Comparison of ENCODE assay signal across 17 cellular contexts in genomic region chr7:121032645-121033460, GRCh38. TPM values are rescaled to one million over a fixed set of nuclear protein-coding genes. Genes with fewer than 3 reads are reported as not detected.
DNase-seq lines count a peak whose midpoint lies in the region; ATAC-seq and TF ChIP-seq lines count a peak whose summit lies in the region.
"Had no signal": no experiment of that assay in that cellular context is flagged by ENCODE, and none has a peak within 500 bp of the region (broad histone marks: within the 10 kb centered on the region; RNA-seq: fewer than 3 reads in every experiment).

No MANE protein-coding gene starts in this region.

- no peaks in the 10 kb centered on the region for H3K9me2 ChIP-seq in GM23248 (ENCODE audit: insufficient read depth)

- H3K9me3 Mint-ChIP-seq in activated CD4-positive, alpha-beta T cell treated with anti-CD3 and anti-CD28 coated beads for 36 hours (ENCODE audit: low read depth): no peaks in the 10 kb centered on the region
- H3K9me3 Mint-ChIP-seq: activated B cell treated with CpG ODN at 0.5 μM for 24 hours; activated naive CD4-positive, alpha-beta T cell treated with anti-CD3 and anti-CD28 coated beads, Interleukin-2, amount 10 ng/mL, durations not matched to agents 7 days and 5 days; stimulated activated effector memory CD8-positive, alpha-beta T cell treated with anti-CD3 and anti-CD28 coated beads, Interleukin-12 subunit alpha, Interleukin-12 subunit beta, amount 100 ng/mL, for 72 hours had no signal

- in situ Hi-C loops in GM23248 (cut with MboI): no loop called here

- H3K27me3 Mint-ChIP-seq in activated CD4-positive, alpha-beta T cell treated with anti-CD3 and anti-CD28 coated beads for 36 hours: no peaks in the 10 kb centered on the region
- H3K27me3 Mint-ChIP-seq: activated B cell treated with CpG ODN at 0.5 μM for 24 hours; activated naive CD4-positive, alpha-beta T cell treated with anti-CD3 and anti-CD28 coated beads, Interleukin-2, amount 10 ng/mL, durations not matched to agents 7 days and 5 days; B cell had no signal

- H3K79me2 ChIP-seq in GM23248 (ENCODE audit: insufficient read depth): peaks cover 9% of the 10 kb centered on the region; the same call in 1 of the 2 replicates

- peaks cover 25% of the 10 kb centered on the region for H3K4me1 ChIP-seq in A673 (ENCODE audit: insufficient read depth, low read length, poor library complexity, severe bottlenecking)
- H3K4me1 ChIP-seq in GM23248 (ENCODE audit: insufficient read depth): peaks cover 12% of the 10 kb centered on the region

- H2AFZ ChIP-seq in GM23248: peak overlapping the region; percentile 37; the same call in 1 of the 2 replicates

- POLR2A ChIA-PET in A673 (lab: Charles Lee; ENCODE audit: low non-redundant PET): interaction anchor here (0.6 kb wide), 1 partner anchor 37 kb away, joined by 3 read pairs; no protein-coding TSS in a partner anchor
- POLR2A ChIA-PET in activated CD4-positive, alpha-beta T cell treated with anti-CD3 and anti-CD28 coated beads for 36 hours (lab: Charles Lee): no interaction called here

- WGBS in GM23248 (ENCODE audit: low coverage in 1 of 2, low lambda C conversion rate in 2 of 2, missing lambda C conversion rate in 2 of 2), 2 experiments: 57 to 64% methylated on average over 7 of the region's 7 CpGs

- H3K4me2 ChIP-seq in GM23248 (ENCODE audit: unreplicated experiment): no peak overlapping the region

- no peaks in the 10 kb centered on the region for H3K36me3 ChIP-seq in A673 (ENCODE audit: insufficient read depth, low read length, poor library complexity, severe bottlenecking)
- no peaks in the 10 kb centered on the region for H3K36me3 ChIP-seq in GM23248 (ENCODE audit: low read depth)
- H3K36me3 ChIP-seq: upper lobe of right lung had no signal

- no peaks in the 10 kb centered on the region for H4K20me1 ChIP-seq in GM23248 (ENCODE audit: insufficient read depth)

- no TSS peak for BruUV-seq in A673 (replicated peaks; lab: Mats Ljungman, UMichigan)

- H3K4me1 Mint-ChIP-seq in activated CD4-positive, alpha-beta T cell treated with anti-CD3 and anti-CD28 coated beads for 36 hours: no peaks in the 10 kb centered on the region
- H3K4me1 Mint-ChIP-seq: activated B cell treated with CpG ODN at 0.5 μM for 24 hours; activated naive CD4-positive, alpha-beta T cell treated with anti-CD3 and anti-CD28 coated beads, Interleukin-2, amount 10 ng/mL, durations not matched to agents 7 days and 5 days; B cell; stimulated activated effector memory CD8-positive, alpha-beta T cell treated with anti-CD3 and anti-CD28 coated beads, Interleukin-12 subunit alpha, Interleukin-12 subunit beta, amount 100 ng/mL, for 72 hours had no signal

- DNase-seq in A673 (ENCODE audit: low spot score) (peak; percentile 68), GM23248 (peak; percentile 37), kidney tubule cell (ENCODE audit: low spot score) (peak; percentile 65), NCI-H146 (lab: John Stamatoyannopoulos, UW) (no peak), posterior vena cava (ENCODE audit: low spot score) (no peak)
- DNase-seq in activated CD4-positive, alpha-beta T cell treated with anti-CD3 and anti-CD28 coated beads for 36 hours: no peak
- DNase-seq: activated B cell treated with CpG ODN at 0.5 μM for 24 hours; activated naive CD4-positive, alpha-beta T cell treated with anti-CD3 and anti-CD28 coated beads, Interleukin-2, amount 10 ng/mL, durations not matched to agents 7 days and 5 days; central memory CD4-positive, alpha-beta T cell; Karpas-422; retina; stimulated activated CD4-positive, alpha-beta T cell treated with anti-CD3 and anti-CD28 coated beads, Interleukin-4, amount 100 ng/mL, for 4 hours; upper lobe of right lung had no signal

- H3K9ac ChIP-seq in GM23248: no peak overlapping the region

- H3K9me3 ChIP-seq in A673 (ENCODE audit: low read depth, low read length, poor library complexity, severe bottlenecking) (no peaks in the 10 kb centered on the region), GM23248 (ENCODE audit: low read depth) (no peaks in the 10 kb centered on the region)
- H3K9me3 ChIP-seq: upper lobe of right lung had no signal

- CTCF ChIA-PET in A673 (lab: Charles Lee): no interaction called here
- CTCF ChIA-PET in activated CD4-positive, alpha-beta T cell treated with anti-CD3 and anti-CD28 coated beads for 36 hours (lab: Charles Lee): interaction anchor here (0.8 kb wide), 1 partner anchor 75 kb away, joined by 3 read pairs; no protein-coding TSS in a partner anchor

- no peaks in the 10 kb centered on the region for H3K36me3 Mint-ChIP-seq in activated CD4-positive, alpha-beta T cell treated with anti-CD3 and anti-CD28 coated beads for 36 hours (ENCODE audit: low read depth)
- H3K36me3 Mint-ChIP-seq: activated naive CD4-positive, alpha-beta T cell treated with anti-CD3 and anti-CD28 coated beads, Interleukin-2, amount 10 ng/mL, durations not matched to agents 7 days and 5 days; stimulated activated effector memory CD8-positive, alpha-beta T cell treated with anti-CD3 and anti-CD28 coated beads, Interleukin-12 subunit alpha, Interleukin-12 subunit beta, amount 100 ng/mL, for 72 hours had no signal

- H3K4me3 ChIP-seq in A673 (ENCODE audit: low read depth, low read length, poor library complexity, severe bottlenecking) (no peak overlapping the region), GM23248 (no peak overlapping the region)
- H3K4me3 ChIP-seq: upper lobe of right lung had no signal

- no peak overlapping the region for H3K27ac Mint-ChIP-seq in activated CD4-positive, alpha-beta T cell treated with anti-CD3 and anti-CD28 coated beads for 36 hours
- H3K27ac Mint-ChIP-seq: activated B cell treated with CpG ODN at 0.5 μM for 24 hours; activated naive CD4-positive, alpha-beta T cell treated with anti-CD3 and anti-CD28 coated beads, Interleukin-2, amount 10 ng/mL, durations not matched to agents 7 days and 5 days; B cell; stimulated activated effector memory CD8-positive, alpha-beta T cell treated with anti-CD3 and anti-CD28 coated beads, Interleukin-12 subunit alpha, Interleukin-12 subunit beta, amount 100 ng/mL, for 72 hours had no signal

- peak; percentile 65 for ATAC-seq in SK-N-SH treated with all-trans-retinoic acid at 6 μM for 48 hours
- no peak for ATAC-seq in activated CD4-positive, alpha-beta T cell treated with anti-CD3 and anti-CD28 coated beads for 36 hours
- no peak for ATAC-seq in esophagus mucosa
- ATAC-seq: stimulated activated effector memory CD8-positive, alpha-beta T cell treated with anti-CD3 and anti-CD28 coated beads, Interleukin-12 subunit alpha, Interleukin-12 subunit beta, amount 100 ng/mL, for 72 hours; upper lobe of right lung had no signal

- H3K27ac ChIP-seq in A673 (ENCODE audit: low read depth, low read length, poor library complexity, severe bottlenecking) (peak overlapping the region; percentile 5), GM23248 (peak overlapping the region; percentile 19; the same call in 1 of the 2 replicates)
- H3K27ac ChIP-seq: upper lobe of right lung had no signal

- TF ChIP-seq CTCF in A673 (conservative IDR thresholded peaks at IDR 0.05; ENCODE audit: low read depth, low read length): no peak

- intact Hi-C loops in A673 (cut with micrococcal nuclease; ENCODE audit: unreplicated experiment) (loop anchor here (2.0 kb wide), 1 partner anchor 40 kb away; no protein-coding TSS in a partner anchor), posterior vena cava (cut with DNase I) (no loop called here)
- intact Hi-C loops in activated CD4-positive, alpha-beta T cell treated with anti-CD3 and anti-CD28 coated beads for 36 hours (cut with DNase I, micrococcal nuclease): no loop called here

- H3F3A ChIP-seq in GM23248 (ENCODE audit: insufficient read depth): peaks cover 8% of the 10 kb centered on the region; the same call in 1 of the 2 replicates

- H3K27me3 ChIP-seq in A673 (replicated peaks; ENCODE audit: insufficient read depth, low read depth, low read length, poor library complexity) (no peaks in the 10 kb centered on the region), GM23248 (replicated peaks; ENCODE audit: insufficient read depth) (no peaks in the 10 kb centered on the region)
- H3K27me3 ChIP-seq: upper lobe of right lung had no signal

- no peak overlapping the region for H3K4me3 Mint-ChIP-seq in activated CD4-positive, alpha-beta T cell treated with anti-CD3 and anti-CD28 coated beads for 36 hours
- H3K4me3 Mint-ChIP-seq: activated B cell treated with CpG ODN at 0.5 μM for 24 hours; activated naive CD4-positive, alpha-beta T cell treated with anti-CD3 and anti-CD28 coated beads, Interleukin-2, amount 10 ng/mL, durations not matched to agents 7 days and 5 days; B cell; stimulated activated effector memory CD8-positive, alpha-beta T cell treated with anti-CD3 and anti-CD28 coated beads, Interleukin-12 subunit alpha, Interleukin-12 subunit beta, amount 100 ng/mL, for 72 hours had no signal

TF ChIP-seq in SK-N-SH treated with all-trans-retinoic acid at 6 μM for 48 hours, 23 proteins besides CTCF, POLR2A, EP300 and RAD21:
- TF ChIP-seq ESRRG (CRISPR knock-in tag; IDR thresholded peaks at IDR 0.05) (no peak), ARNTL (CRISPR knock-in tag; IDR thresholded peaks at IDR 0.05; ENCODE audit: borderline replicate concordance, low read depth) (no peak), OSR1 (CRISPR knock-in tag; IDR thresholded peaks at IDR 0.05) (no peak)
TF ChIP-seq in SK-N-SH treated with all-trans-retinoic acid at 6 μM for 48 hours: peak in this region for 0.

RNA-seq across cellular contexts. Expression of gene CPED1, which starts 44.3 kb away (rescaled TPM):
- 0.15 TPM in 1 of 2 replicates, not detected in the other for total RNA-seq in A673 (2021)
- total RNA-seq in GM23248 (2014; rRNA removed; shearing (Covaris generic)): 20.2 and 23.0 TPM in 2 replicates
- polyA plus RNA-seq in GM23248 (2016; fragmentation: Nextera tagmentation; extraction: Ambion mirVana): 12.4 and 13.5 TPM in 2 replicates
- total RNA-seq in activated CD4-positive, alpha-beta T cell treated with anti-CD3 and anti-CD28 coated beads for 36 hours: not detected
- 100 to 1,000 TPM in 1 of 2 donors, 10 to 100 TPM in 1; 99.6 to 120 TPM for total RNA-seq in posterior vena cava
- 0.76 TPM for total RNA-seq in esophagus mucosa

Comparison
In these comparisons a context has a peak if more than half of its experiments do, and no peak if none do; other contexts are left out.
1. DNase-seq: peak in A673 (single experiment), GM23248 (single experiment) and kidney tubule cell (single experiment); none in NCI-H146 (single experiment), activated CD4-positive, alpha-beta T cell treated with anti-CD3 and anti-CD28 coated beads for 36 hours (single experiment) and posterior vena cava (single experiment).
2. RNA of gene CPED1, which starts 44.3 kb away (total RNA-seq): 99.6 to 120 TPM in posterior vena cava and 20.2 to 23.0 TPM in GM23248; 0.76 TPM in esophagus mucosa (single experiment), 0.15 TPM in A673 and not detected in activated CD4-positive, alpha-beta T cell treated with anti-CD3 and anti-CD28 coated beads for 36 hours; every median in the first group is over 10 times any median in the second.